ENCODE assay signal across 15 cellular contexts in genomic region chr11:7651140-7651551, GRCh38. TPM values are rescaled to one million over a fixed set of nuclear protein-coding genes. Genes with fewer than 3 reads are reported as not detected.
DNase-seq lines count a peak whose midpoint lies in the region; ATAC-seq and TF ChIP-seq lines count a peak whose summit lies in the region.
"Had no signal": no experiment of that assay in that cellular context is flagged by ENCODE, and none has a peak within 500 bp of the region (broad histone marks: within the 10 kb centered on the region; RNA-seq: fewer than 3 reads in every experiment).

No MANE protein-coding gene starts in this region.

- H3K9me3 ChIP-seq in breast epithelium (no peaks in the 10 kb centered on the region), mammary epithelial cell (replicated peaks; ENCODE audit: insufficient read depth, low read length) (no peaks in the 10 kb centered on the region)
- H3K9me3 ChIP-seq: A549 had no signal

- ATAC-seq in SK-N-SH treated with all-trans-retinoic acid at 6 μM for 48 hours (peak; percentile 28; the same call in 2 of the 3 replicates), HG03439 (IDR thresholded peaks at IDR 0.05; ENCODE audit: unreplicated experiment) (no peak), GM18867 (IDR thresholded peaks at IDR 0.05; ENCODE audit: unreplicated experiment) (no peak), GM19035 (IDR thresholded peaks at IDR 0.05; ENCODE audit: unreplicated experiment) (no peak)
- ATAC-seq: A549 had no signal

- no peaks in the 10 kb centered on the region for H3K79me2 ChIP-seq in mammary epithelial cell (ENCODE audit: insufficient read depth, low read length)

- CTCF ChIA-PET in mammary epithelial cell (lab: Charles Lee; ENCODE audit: low non-redundant PET) = no interaction called here

- intact Hi-C loops in breast epithelium (cut with DNase I; ENCODE audit: low total_unique reads) = no loop called here
- intact Hi-C loops in mammary epithelial cell (cut with micrococcal nuclease) = loop anchor here (5.0 kb wide), 1 partner anchor 39 kb away; no protein-coding TSS in a partner anchor
- intact Hi-C loops in head of caudate nucleus (cut with DNase I) = loop anchor here (5.0 kb wide), 2 partner anchors 74 to 139 kb away; partner anchors contain the start of gene PPFIBP2

- no peak overlapping the region for H3K9ac ChIP-seq in mammary epithelial cell (ENCODE audit: insufficient read depth, low read length)

- no peaks in the 10 kb centered on the region for H4K20me1 ChIP-seq in mammary epithelial cell (ENCODE audit: insufficient read depth, low read length)

- dilution Hi-C loops in mammary epithelial cell (cut with HindIII; ENCODE audit: low sequenced_read_pairs) = no loop called here

- no peak overlapping the region for H3K4me3 ChIP-seq in breast epithelium
- H3K4me3 ChIP-seq in mammary epithelial cell (replicated peaks in 1 of 3; ENCODE audit: insufficient read depth in 1 of 3, low read depth in 2 of 3, low read length in 3 of 3) = no peak overlapping the region
- H3K4me3 ChIP-seq: A549 had no signal

- H3K4me2 ChIP-seq in mammary epithelial cell (ENCODE audit: insufficient read depth, low read depth, low read length) = no peak overlapping the region
- H3K4me2 ChIP-seq: A549 had no signal

- TF ChIP-seq CTCF in breast epithelium (IDR thresholded peaks at IDR 0.05) (no peak), mammary epithelial cell (conservative IDR thresholded peaks at IDR 0.05 in 1 of 2, IDR thresholded peaks at IDR 0.05 in 1 of 2; ENCODE audit: extremely low read depth in 1 of 2, insufficient read depth in 1 of 2, low read depth in 1 of 2, low read length in 2 of 2) (no peak)

- H3K4me1 ChIP-seq in breast epithelium (peaks cover 0 to 4% of the 10 kb centered on the region in 2 donors), mammary epithelial cell (ENCODE audit: insufficient read depth, low read length) (no peaks in the 10 kb centered on the region)

- no peak overlapping the region for H2AFZ ChIP-seq in mammary epithelial cell (ENCODE audit: low read depth, low read length)

- H3K36me3 ChIP-seq in breast epithelium (no peaks in the 10 kb centered on the region), mammary epithelial cell (ENCODE audit: insufficient read depth, low read length) (no peaks in the 10 kb centered on the region)

- H3K27ac ChIP-seq in breast epithelium (peak overlapping the region; percentile 48 to 56), mammary epithelial cell (ENCODE audit: insufficient read depth, low read depth, low read length) (no peak overlapping the region)
- H3K27ac ChIP-seq: A549 had no signal

- BruUV-seq in mammary epithelial cell (replicated peaks; lab: Mats Ljungman, UMichigan) = no TSS peak

- DNase-seq in breast epithelium (ENCODE audit: low spot score in 2 of 2) (no peak), mammary epithelial cell (no peak), head of caudate nucleus (peak in 31 of 42 donors; percentile 32 to 83 (median 60)), ureter (ENCODE audit: low spot score) (peak; percentile 37)
- DNase-seq: activated effector memory CD4-positive, alpha-beta T cell treated with anti-CD3 and anti-CD28 coated beads, Interleukin-2, amount 50 U/mL, for 16 hours; dermis blood vessel endothelial cell; NCI-H146; T-helper 9 cell had no signal

- 27% methylated on average over 5 of the region's 5 CpGs for WGBS in mammary epithelial cell (ENCODE audit: low coverage, missing lambda C conversion rate)

- no peak for TF ChIP-seq POLR2A in breast epithelium (IDR thresholded peaks at IDR 0.05)

- in situ Hi-C loops in mammary epithelial cell (cut with MboI; ENCODE audit: low sequenced_read_pairs in 2 of 2) = loop anchor here (5.0 kb wide), 1 partner anchor 79 kb away; no protein-coding TSS in a partner anchor

- H3K27me3 ChIP-seq in breast epithelium = no peaks in the 10 kb centered on the region
- H3K27me3 ChIP-seq in mammary epithelial cell (ENCODE audit: insufficient read depth, low read length) = no peaks in the 10 kb centered on the region

TF ChIP-seq in SK-N-SH treated with all-trans-retinoic acid at 6 μM for 48 hours, 23 proteins besides CTCF, POLR2A, EP300 and RAD21:
- TF ChIP-seq ARNTL (CRISPR knock-in tag; IDR thresholded peaks at IDR 0.05; ENCODE audit: borderline replicate concordance, low read depth) (no peak), TSHZ2 (CRISPR knock-in tag; IDR thresholded peaks at IDR 0.05) (no peak), ZFP30 (CRISPR knock-in tag; IDR thresholded peaks at IDR 0.05) (no peak), SNAI2 (CRISPR knock-in tag; IDR thresholded peaks at IDR 0.05) (no peak), TOX (CRISPR knock-in tag; IDR thresholded peaks at IDR 0.05; ENCODE audit: borderline replicate concordance) (no peak), ISL1 (CRISPR knock-in tag; IDR thresholded peaks at IDR 0.05) (no peak), BACH2 (CRISPR knock-in tag; IDR thresholded peaks at IDR 0.05; ENCODE audit: borderline replicate concordance) (no peak), TCF4 (CRISPR knock-in tag; IDR thresholded peaks at IDR 0.05; ENCODE audit: borderline replicate concordance) (no peak), OSR1 (CRISPR knock-in tag; IDR thresholded peaks at IDR 0.05) (no peak)
- TF ChIP-seq, protein P1, sequence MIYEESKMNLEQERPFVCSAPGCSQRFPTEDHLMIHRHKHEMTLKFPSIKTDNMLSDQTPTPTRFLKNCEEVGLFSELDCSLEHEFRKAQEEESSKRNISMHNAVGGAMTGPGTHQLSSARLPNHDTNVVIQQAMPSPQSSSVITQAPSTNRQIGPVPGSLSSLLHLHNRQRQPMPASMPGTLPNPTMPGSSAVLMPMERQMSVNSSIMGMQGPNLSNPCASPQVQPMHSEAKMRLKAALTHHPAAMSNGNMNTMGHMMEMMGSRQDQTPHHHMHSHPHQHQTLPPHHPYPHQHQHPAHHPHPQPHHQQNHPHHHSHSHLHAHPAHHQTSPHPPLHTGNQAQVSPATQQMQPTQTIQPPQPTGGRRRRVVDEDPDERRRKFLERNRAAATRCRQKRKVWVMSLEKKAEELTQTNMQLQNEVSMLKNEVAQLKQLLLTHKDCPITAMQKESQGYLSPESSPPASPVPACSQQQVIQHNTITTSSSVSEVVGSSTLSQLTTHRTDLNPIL (CRISPR knock-in tag; IDR thresholded peaks at IDR 0.05; ENCODE audit: low read depth) = no peak
- TF ChIP-seq, protein P2, sequence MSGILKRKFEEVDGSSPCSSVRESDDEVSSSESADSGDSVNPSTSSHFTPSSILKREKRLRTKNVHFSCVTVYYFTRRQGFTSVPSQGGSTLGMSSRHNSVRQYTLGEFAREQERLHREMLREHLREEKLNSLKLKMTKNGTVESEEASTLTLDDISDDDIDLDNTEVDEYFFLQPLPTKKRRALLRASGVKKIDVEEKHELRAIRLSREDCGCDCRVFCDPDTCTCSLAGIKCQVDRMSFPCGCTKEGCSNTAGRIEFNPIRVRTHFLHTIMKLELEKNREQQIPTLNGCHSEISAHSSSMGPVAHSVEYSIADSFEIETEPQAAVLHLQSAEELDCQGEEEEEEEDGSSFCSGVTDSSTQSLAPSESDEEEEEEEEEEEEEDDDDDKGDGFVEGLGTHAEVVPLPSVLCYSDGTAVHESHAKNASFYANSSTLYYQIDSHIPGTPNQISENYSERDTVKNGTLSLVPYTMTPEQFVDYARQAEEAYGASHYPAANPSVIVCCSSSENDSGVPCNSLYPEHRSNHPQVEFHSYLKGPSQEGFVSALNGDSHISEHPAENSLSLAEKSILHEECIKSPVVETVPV (CRISPR knock-in tag; IDR thresholded peaks at IDR 0.05) = no peak
TF ChIP-seq in SK-N-SH treated with all-trans-retinoic acid at 6 μM for 48 hours: peak in this region for 0.

RNA-seq across cellular contexts. Expression of gene CYB5R2, which starts 22.2 kb away (rescaled TPM):
- total RNA-seq in breast epithelium (10 to 100 TPM in 2 of 3 donors, 1 to 10 TPM in 1; 9.8 to 32.1 (median 21.6) TPM), mammary epithelial cell (10 to 100 TPM; 11.3 to 17.6 TPM), ureter (28.4 TPM)
- 12.3 TPM for polyA plus RNA-seq in mammary epithelial cell
- 23.6 TPM for polyA minus RNA-seq in mammary epithelial cell
- total RNA-seq: dermis blood vessel endothelial cell had no signal

RNA-seq across cellular contexts. Expression of gene OVCH2, which starts 55.1 kb away (rescaled TPM):
- 10 to 100 TPM in 1 of 3 donors, 1 to 10 TPM in 1, not detected in 1; 7.0 to 17.7 TPM for total RNA-seq in breast epithelium
- 10 to 100 TPM in 1 of 2 donors, 1 to 10 TPM in 1; 9.0 to 12.9 TPM for total RNA-seq in mammary epithelial cell
- 0.87 TPM for polyA plus RNA-seq in mammary epithelial cell
- polyA minus RNA-seq in mammary epithelial cell = not detected
- total RNA-seq in ureter = 9.4 TPM
- total RNA-seq: dermis blood vessel endothelial cell, NCI-H460, osteoblast had no signal
- polyA plus RNA-seq: A549 had no signal

Comparison
In these comparisons a context has a peak if more than half of its experiments do, and no peak if none do; other contexts are left out.
1. DNase-seq: peak in head of caudate nucleus (31 of 42) and ureter (single experiment); none in breast epithelium (0 of 2) and mammary epithelial cell (single experiment).